8 cellular contexts compared by ENCODE assay signal in the genomic region with DNA sequence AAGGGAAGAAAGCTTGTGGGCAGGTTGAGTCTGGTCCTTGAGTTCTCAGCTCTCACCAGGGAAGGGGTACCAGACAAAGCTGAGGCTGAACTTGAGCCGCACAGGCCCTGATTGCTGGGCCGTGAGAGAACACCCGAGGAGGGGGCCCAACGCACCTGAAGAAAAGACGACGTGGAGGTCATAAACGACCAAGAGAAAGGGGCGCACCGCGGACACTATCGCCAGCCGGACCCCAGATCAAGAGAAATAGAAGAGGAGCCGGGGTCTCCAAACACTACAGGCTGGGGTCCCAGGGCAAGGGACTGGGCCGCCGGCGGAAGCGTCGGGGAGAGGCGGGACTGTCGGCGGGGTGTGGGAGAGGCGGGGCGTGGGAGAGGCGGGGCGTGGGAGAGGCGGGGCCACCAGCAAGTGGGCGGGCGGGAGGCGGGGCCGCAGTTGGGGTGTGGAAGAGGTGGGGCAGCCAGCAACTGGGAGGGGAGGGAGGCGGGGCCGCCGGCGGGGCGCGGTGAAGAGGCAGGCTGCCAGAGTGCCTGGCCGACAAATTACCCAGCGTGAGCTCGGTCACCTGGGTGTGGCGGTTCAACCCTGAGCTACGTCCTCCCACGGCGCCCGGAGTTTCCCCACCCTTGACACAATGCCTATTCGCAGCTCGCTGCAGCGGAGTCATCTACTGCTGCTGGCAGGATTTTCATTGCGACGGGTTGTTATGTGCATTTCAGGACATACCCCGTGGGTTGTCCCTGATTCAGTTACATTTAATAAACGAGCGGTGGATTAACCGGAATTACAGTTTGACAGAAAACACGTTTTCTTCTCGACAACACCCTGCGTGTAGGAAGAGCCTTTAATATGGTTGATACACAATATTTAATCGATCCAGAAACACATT. TPM values are rescaled to one million over a fixed set of nuclear protein-coding genes. Genes with fewer than 3 reads are reported as not detected.
A peak's percentile ranks its signal among the peaks of the same experiment; 100 is the strongest.
DNase-seq lines count a peak whose midpoint lies in the region; ATAC-seq and TF ChIP-seq lines count a peak whose summit lies in the region.

No MANE protein-coding gene starts in this region.

- H3K27me3 Mint-ChIP-seq in Calu3 (ENCODE audit: unreplicated experiment), result no peaks in the 10 kb centered on the region
- H3K27me3 Mint-ChIP-seq in activated CD8-positive, alpha-beta memory T cell treated with anti-CD3 and anti-CD28 coated beads, Interleukin-2, amount 10 ng/mL, durations not matched to agents 7 days and 5 days, result no peaks in the 10 kb centered on the region

- H3K9me3 ChIP-seq in endocrine pancreas (ENCODE audit: control insufficient read depth, low read length) (no peaks in the 10 kb centered on the region), mesodermal cell (ENCODE audit: control insufficient read depth, low read length) (no peaks in the 10 kb centered on the region)

- peak overlapping the region; percentile 62 for H3K27ac ChIP-seq in mesodermal cell (ENCODE audit: low read depth, low read length, severe bottlenecking)

- peak; percentile 83 for ATAC-seq in GM21423 (IDR thresholded peaks at IDR 0.05; ENCODE audit: unreplicated experiment)
- ATAC-seq in activated CD8-positive, alpha-beta memory T cell treated with anti-CD3 and anti-CD28 coated beads, Interleukin-2, amount 10 ng/mL, durations not matched to agents 7 days and 5 days, result peak; percentile 93

- peaks cover 6% of the 10 kb centered on the region for H3K4me1 ChIP-seq in endocrine pancreas (ENCODE audit: control insufficient read depth, insufficient read depth, low read length)
- peaks cover 6% of the 10 kb centered on the region for H3K4me1 ChIP-seq in mesodermal cell (ENCODE audit: control insufficient read depth, insufficient read depth, low read length, poor library complexity, severe bottlenecking)

- intact Hi-C loops in Calu3 (cut with micrococcal nuclease; ENCODE audit: unreplicated experiment), result loop anchor here (2.0 to 10.0 kb wide), 3 partner anchors 25 to 667 kb away; a partner anchor contains a TSS

- no peak for TF ChIP-seq CTCF in Calu3 (IDR thresholded peaks at IDR 0.05; ENCODE audit: unreplicated experiment)

- CTCF ChIA-PET in Calu3 (lab: Charles Lee), result interaction anchor here (0.9 to 1.7 kb wide), 9 partner anchors 11 to 194 kb away, joined by 3 to 10 read pairs (median 5); a partner anchor contains a TSS
- CTCF ChIA-PET in activated CD8-positive, alpha-beta memory T cell treated with anti-CD3 and anti-CD28 coated beads, Interleukin-2, amount 10 ng/mL, durations not matched to agents 7 days and 5 days (lab: Charles Lee), result interaction anchor here (0.8 to 8.4 kb wide), 20 partner anchors 8 to 247 kb away, joined by 3 to 121 read pairs (median 4); a partner anchor contains a TSS

- WGBS in mesodermal cell (ENCODE audit: insufficient coverage in 2 of 2), 2 experiments, result 10% methylated on average over 34 to 44 of the region's 57 CpGs

- H3K4me3 ChIP-seq in endocrine pancreas (ENCODE audit: control insufficient read depth, insufficient read depth, low read length) (peak overlapping the region; percentile 91), mesodermal cell (ENCODE audit: extremely low read depth, insufficient read depth, low read length, poor library complexity, severe bottlenecking) (peak overlapping the region; percentile 47)

- H3K4me3 Mint-ChIP-seq in Calu3 (ENCODE audit: low read depth, unreplicated experiment), result peak overlapping the region; percentile 82
- H3K4me3 Mint-ChIP-seq in activated CD8-positive, alpha-beta memory T cell treated with anti-CD3 and anti-CD28 coated beads, Interleukin-2, amount 10 ng/mL, durations not matched to agents 7 days and 5 days, result peak overlapping the region; percentile 98

- peaks cover 8% of the 10 kb centered on the region for H3K4me1 Mint-ChIP-seq in Calu3 (ENCODE audit: low read depth, unreplicated experiment)
- peaks cover 30% of the 10 kb centered on the region for H3K4me1 Mint-ChIP-seq in activated CD8-positive, alpha-beta memory T cell treated with anti-CD3 and anti-CD28 coated beads, Interleukin-2, amount 10 ng/mL, durations not matched to agents 7 days and 5 days

- H3K36me3 Mint-ChIP-seq in Calu3 (ENCODE audit: insufficient read depth, unreplicated experiment), result peaks cover 14% of the 10 kb centered on the region
- H3K36me3 Mint-ChIP-seq in activated CD8-positive, alpha-beta memory T cell treated with anti-CD3 and anti-CD28 coated beads, Interleukin-2, amount 10 ng/mL, durations not matched to agents 7 days and 5 days, result peaks cover 2% of the 10 kb centered on the region

- peak overlapping the region; percentile 90 for H3K9ac ChIP-seq in endocrine pancreas (ENCODE audit: control insufficient read depth, insufficient read depth, low read length)

- H3K36me3 ChIP-seq in endocrine pancreas (ENCODE audit: control insufficient read depth, insufficient read depth, low read length) (no peaks in the 10 kb centered on the region), mesodermal cell (ENCODE audit: control insufficient read depth, insufficient read depth, low read length) (no peaks in the 10 kb centered on the region)

- no peaks in the 10 kb centered on the region for H3K9me3 Mint-ChIP-seq in Calu3 (ENCODE audit: low read depth, unreplicated experiment)
- H3K9me3 Mint-ChIP-seq in activated CD8-positive, alpha-beta memory T cell treated with anti-CD3 and anti-CD28 coated beads, Interleukin-2, amount 10 ng/mL, durations not matched to agents 7 days and 5 days (ENCODE audit: low read depth), result no peaks in the 10 kb centered on the region

- no TSS peak for BruUV-seq in Calu3 (replicated peaks; lab: Mats Ljungman, UMichigan)

- no peaks in the 10 kb centered on the region for H3K27me3 ChIP-seq in endocrine pancreas (ENCODE audit: control insufficient read depth, insufficient read depth, low read length)

- H3K27ac Mint-ChIP-seq in Calu3 (ENCODE audit: unreplicated experiment), result peak overlapping the region; percentile 76
- peak overlapping the region; percentile 100 for H3K27ac Mint-ChIP-seq in activated CD8-positive, alpha-beta memory T cell treated with anti-CD3 and anti-CD28 coated beads, Interleukin-2, amount 10 ng/mL, durations not matched to agents 7 days and 5 days

- peak; percentile 96 for DNase-seq in Calu3
- DNase-seq in HUDEP-2 (lab: John Stamatoyannopoulos, UW; ENCODE audit: unreplicated experiment in 76 of 76), result peak in 75 of 76 experiments; percentile 62 to 99 (median 95)
- DNase-seq in NOMO-1 treated with DMSO at 0.1 percent for 48 hours (lab: John Stamatoyannopoulos, UW; ENCODE audit: unreplicated experiment), result peak; percentile 96
- peak; percentile 99 for DNase-seq in activated CD8-positive, alpha-beta memory T cell treated with anti-CD3 and anti-CD28 coated beads, Interleukin-2, amount 10 ng/mL, durations not matched to agents 7 days and 5 days
- DNase-seq in stimulated activated CD8-positive, alpha-beta memory T cell treated with anti-CD3 and anti-CD28 coated beads, Interleukin-15, amount 100 ng/mL, for 1 hour (ENCODE audit: low read depth), result peak; percentile 96

RNA-seq across cellular contexts. Expression of a gene that starts 15.5 kb away (rescaled TPM):
- total RNA-seq in Calu3 (2022), result 76.3 and 77.7 TPM in 2 replicates
- 10 to 100 TPM; 78.7 to 82.8 TPM for total RNA-seq in activated CD8-positive, alpha-beta memory T cell treated with anti-CD3 and anti-CD28 coated beads, Interleukin-2, amount 10 ng/mL, durations not matched to agents 7 days and 5 days
- 55.4 TPM for polyA plus RNA-seq in mesodermal cell (2013, experiment 1 of 2)
- polyA plus RNA-seq in mesodermal cell (2013, experiment 2 of 2), result 50.8 TPM

RNA-seq across cellular contexts. Expression of a gene that starts 24.8 kb away (rescaled TPM):
- 74.2 and 81.0 TPM in 2 replicates for total RNA-seq in Calu3 (2022)
- total RNA-seq in activated CD8-positive, alpha-beta memory T cell treated with anti-CD3 and anti-CD28 coated beads, Interleukin-2, amount 10 ng/mL, durations not matched to agents 7 days and 5 days, result 100 to 1,000 TPM; 171 to 190 TPM
- 54.1 TPM for polyA plus RNA-seq in mesodermal cell (2013, experiment 1 of 2)
- polyA plus RNA-seq in mesodermal cell (2013, experiment 2 of 2), result 59.3 TPM

Comparison
In these comparisons a context has a peak if more than half of its experiments do, and no peak if none do; other contexts are left out.
1. Peak in every context shown above with its lines: DNase-seq, ATAC-seq, H3K4me3 ChIP-seq and H3K27ac ChIP-seq.